ENCODE assay signal across 8 cellular contexts in genomic region chr12:56143870-56144269, GRCh38. TPM values are rescaled to one million over a fixed set of nuclear protein-coding genes. Genes with fewer than 3 reads are reported as not detected.
DNase-seq lines count a peak whose midpoint lies in the region; ATAC-seq and TF ChIP-seq lines count a peak whose summit lies in the region.
"Had no signal": no experiment of that assay in that cellular context is flagged by ENCODE, and none has a peak within 500 bp of the region (broad histone marks: within the 10 kb centered on the region; RNA-seq: fewer than 3 reads in every experiment).

No MANE protein-coding gene starts in this region.

- no peak for TF ChIP-seq CTCF in brain (conservative IDR thresholded peaks at IDR 0.05)
- no peak for TF ChIP-seq CTCF in natural killer cell (IDR thresholded peaks at IDR 0.05)
- no peak for TF ChIP-seq CTCF in hepatocyte (IDR thresholded peaks at IDR 0.05; ENCODE audit: poor library complexity)

- no peak overlapping the region for H3K4me3 ChIP-seq in CD8-positive, alpha-beta memory T cell (ENCODE audit: low read length)
- H3K4me3 ChIP-seq in hepatocyte, result no peak overlapping the region

- H3K27ac Mint-ChIP-seq in CD8-positive, alpha-beta memory T cell, result peak overlapping the region in 6 of 8 donors; percentile 17 to 86 (median 67)
- H3K27ac Mint-ChIP-seq in brain (peak overlapping the region in 3 of 5 experiments; percentile 26 to 39 (median 31)), natural killer cell (peak overlapping the region; percentile 58 to 75)

- no peak for ATAC-seq in natural killer cell

- H3K27me3 ChIP-seq in CD8-positive, alpha-beta memory T cell (ENCODE audit: insufficient read depth, low read length, poor library complexity, severe bottlenecking), result no peaks in the 10 kb centered on the region
- no peaks in the 10 kb centered on the region for H3K27me3 ChIP-seq in hepatocyte

- no peaks in the 10 kb centered on the region for H3K27me3 Mint-ChIP-seq in CD8-positive, alpha-beta memory T cell
- H3K27me3 Mint-ChIP-seq in brain (no peaks in the 10 kb centered on the region), natural killer cell (ENCODE audit: low read depth in 2 of 2) (no peaks in the 10 kb centered on the region)

- CTCF ChIA-PET in CD8-positive, alpha-beta memory T cell (lab: Charles Lee), result interaction anchor here (1.2 to 1.7 kb wide), 3 partner anchors 15 to 122 kb away, joined by 3 to 4 read pairs (median 4); partner anchors contain the start of gene ZC3H10

- H3K9me2 ChIP-seq in hepatocyte (replicated peaks; ENCODE audit: insufficient read depth), result no peaks in the 10 kb centered on the region

- no peak overlapping the region for H3K4me2 ChIP-seq in hepatocyte

- H3K36me3 ChIP-seq in CD8-positive, alpha-beta memory T cell (ENCODE audit: insufficient read depth, low read length), result peaks cover 54% of the 10 kb centered on the region
- no peaks in the 10 kb centered on the region for H3K36me3 ChIP-seq in hepatocyte (replicated peaks; ENCODE audit: insufficient read depth, low read depth)

- no peaks in the 10 kb centered on the region for H3K9me3 ChIP-seq in CD8-positive, alpha-beta memory T cell (ENCODE audit: low read length)
- no peaks in the 10 kb centered on the region for H3K9me3 ChIP-seq in hepatocyte (ENCODE audit: low read depth)

- intact Hi-C loops in natural killer cell (cut with micrococcal nuclease), result no loop called here

- no peak overlapping the region for H3K27ac ChIP-seq in CD8-positive, alpha-beta memory T cell (ENCODE audit: low read depth, low read length)
- H3K27ac ChIP-seq in hepatocyte, result no peak overlapping the region

- H3K4me1 Mint-ChIP-seq in CD8-positive, alpha-beta memory T cell, result peaks cover 30 to 41% (median 34%) of the 10 kb centered on the region in 3 donors
- H3K4me1 Mint-ChIP-seq in brain (peaks cover 10% of the 10 kb centered on the region), natural killer cell (peaks cover under 1 to 9% of the 10 kb centered on the region in 2 donors)

- no peaks in the 10 kb centered on the region for H4K20me1 ChIP-seq in hepatocyte (ENCODE audit: insufficient read depth, poor library complexity, severe bottlenecking)

- WGBS in hepatocyte (ENCODE audit: low lambda C conversion rate, missing lambda C conversion rate), result 91% methylated on average over 8 of the region's 8 CpGs

- no peak for DNase-seq in CD8-positive, alpha-beta memory T cell
- DNase-seq in natural killer cell (no peak), cerebellar nuclear complex (lab: John Stamatoyannopoulos, UW) (no peak), hepatocyte (ENCODE audit: low spot score) (no peak), HCEC 1CT (no peak)
- DNase-seq: NCI-H2081 treated with DMSO at 0.1 percent for 48 hours, OCI-M1 had no signal

- peaks cover 30% of the 10 kb centered on the region for H3K4me1 ChIP-seq in CD8-positive, alpha-beta memory T cell (ENCODE audit: insufficient read depth, low read length)
- peaks cover 14% of the 10 kb centered on the region for H3K4me1 ChIP-seq in hepatocyte (ENCODE audit: insufficient read depth)

- H3K36me3 Mint-ChIP-seq in CD8-positive, alpha-beta memory T cell, result peaks cover 20 to 62% (median 27%) of the 10 kb centered on the region in 3 donors
- H3K36me3 Mint-ChIP-seq in brain (peaks cover 51% of the 10 kb centered on the region), natural killer cell (peaks cover 35% of the 10 kb centered on the region)

- POLR2A ChIA-PET in CD8-positive, alpha-beta memory T cell (lab: Charles Lee), result interaction anchor here (0.6 to 1.4 kb wide), 3 partner anchors 16 to 47 kb away, joined by 3 to 9 read pairs (median 3); partner anchors contain the start of gene ESYT1

- H2AFZ ChIP-seq in hepatocyte, result no peak overlapping the region

- no peaks in the 10 kb centered on the region for H3K9me3 Mint-ChIP-seq in CD8-positive, alpha-beta memory T cell
- H3K9me3 Mint-ChIP-seq in brain (no peaks in the 10 kb centered on the region), natural killer cell (no peaks in the 10 kb centered on the region)

- no peak overlapping the region for H3K4me3 Mint-ChIP-seq in CD8-positive, alpha-beta memory T cell
- no peak overlapping the region for H3K4me3 Mint-ChIP-seq in brain
- H3K4me3 Mint-ChIP-seq in natural killer cell, result no peak overlapping the region

- no peaks in the 10 kb centered on the region for H3K79me2 ChIP-seq in hepatocyte

RNA-seq across cellular contexts. Expression of gene MYL6B, which starts 8.5 kb away (rescaled TPM):
- total RNA-seq in CD8-positive, alpha-beta memory T cell, result 10 to 100 TPM; 68.6 to 70.0 TPM
- 6.2 TPM for polyA plus RNA-seq in CD8-positive, alpha-beta memory T cell
- polyA plus RNA-seq in brain (ENCODE audit: insufficient read depth, low read depth, low replicate concordance), result 271 TPM
- 1 to 10 TPM; 6.7 to 8.9 (median 7.4) TPM for total RNA-seq in natural killer cell
- 80.6 and 98.1 TPM in 2 replicates for total RNA-seq in hepatocyte
- polyA plus RNA-seq in hepatocyte, result 82.2 and 83.9 TPM in 2 replicates

RNA-seq across cellular contexts. Expression of gene MYL6, which starts 14.3 kb away (rescaled TPM):
- total RNA-seq in CD8-positive, alpha-beta memory T cell, result 1,000 to 10,000 TPM; 1,010 to 1,017 TPM
- 2,423 TPM for polyA plus RNA-seq in CD8-positive, alpha-beta memory T cell
- polyA plus RNA-seq in brain (ENCODE audit: insufficient read depth, low read depth, low replicate concordance) (1,760 TPM), hepatocyte (2,273 and 2,387 TPM in 2 replicates)
- total RNA-seq in natural killer cell (1,000 to 10,000 TPM in 2 of 3 donors, 100 to 1,000 TPM in 1; 881 to 1,204 (median 1,015) TPM), hepatocyte (1,441 and 1,490 TPM in 2 replicates)

RNA-seq across cellular contexts. Expression of gene ESYT1, which starts 15.8 kb away (rescaled TPM):
- 100 to 1,000 TPM; 185 to 191 TPM for total RNA-seq in CD8-positive, alpha-beta memory T cell
- 374 TPM for polyA plus RNA-seq in CD8-positive, alpha-beta memory T cell
- polyA plus RNA-seq in brain (ENCODE audit: insufficient read depth, low read depth, low replicate concordance) (132 TPM), hepatocyte (40.0 and 43.8 TPM in 2 replicates)
- total RNA-seq in natural killer cell (100 to 1,000 TPM; 198 to 215 (median 199) TPM), hepatocyte (44.9 and 52.3 TPM in 2 replicates)

RNA-seq across cellular contexts. Expression of gene ZC3H10, which starts 25.8 kb away (rescaled TPM):
- 1 to 10 TPM; 8.1 to 9.0 TPM for total RNA-seq in CD8-positive, alpha-beta memory T cell
- polyA plus RNA-seq in CD8-positive, alpha-beta memory T cell, result 3.2 TPM
- polyA plus RNA-seq in brain (ENCODE audit: insufficient read depth, low read depth, low replicate concordance), result 4.0 TPM
- 10 to 100 TPM; 12.0 to 24.3 (median 16.2) TPM for total RNA-seq in natural killer cell
- 3.7 and 9.0 TPM in 2 replicates for total RNA-seq in hepatocyte
- 2.2 and 5.7 TPM in 2 replicates for polyA plus RNA-seq in hepatocyte

RNA-seq across cellular contexts. Expression of gene RPL41, which starts 27.4 kb away (rescaled TPM):
- 1,000 to 10,000 TPM; 5,711 to 5,990 TPM for total RNA-seq in CD8-positive, alpha-beta memory T cell
- polyA plus RNA-seq in CD8-positive, alpha-beta memory T cell, result 7,268 TPM
- polyA plus RNA-seq in brain (ENCODE audit: insufficient read depth, low read depth, low replicate concordance) (3,587 TPM), hepatocyte (2,115 and 2,240 TPM in 2 replicates)
- total RNA-seq in natural killer cell (1,000 to 10,000 TPM; 2,342 to 3,083 (median 3,009) TPM), hepatocyte (2,379 and 2,801 TPM in 2 replicates)
